1 cellular context compared by ENCODE assay signal in genomic region chr7:121132940-121133339, GRCh38.
TF ChIP-seq lines count a peak whose summit lies in the region.

No MANE protein-coding gene starts in this region.

TF ChIP-seq in HEK293, 187 proteins besides CTCF, POLR2A, EP300 and RAD21 (continued from another document):
- no peak for TF ChIP-seq ZSCAN5A (tag by site-specific recombination; IDR thresholded peaks at IDR 0.05)
